In the genomic region with DNA sequence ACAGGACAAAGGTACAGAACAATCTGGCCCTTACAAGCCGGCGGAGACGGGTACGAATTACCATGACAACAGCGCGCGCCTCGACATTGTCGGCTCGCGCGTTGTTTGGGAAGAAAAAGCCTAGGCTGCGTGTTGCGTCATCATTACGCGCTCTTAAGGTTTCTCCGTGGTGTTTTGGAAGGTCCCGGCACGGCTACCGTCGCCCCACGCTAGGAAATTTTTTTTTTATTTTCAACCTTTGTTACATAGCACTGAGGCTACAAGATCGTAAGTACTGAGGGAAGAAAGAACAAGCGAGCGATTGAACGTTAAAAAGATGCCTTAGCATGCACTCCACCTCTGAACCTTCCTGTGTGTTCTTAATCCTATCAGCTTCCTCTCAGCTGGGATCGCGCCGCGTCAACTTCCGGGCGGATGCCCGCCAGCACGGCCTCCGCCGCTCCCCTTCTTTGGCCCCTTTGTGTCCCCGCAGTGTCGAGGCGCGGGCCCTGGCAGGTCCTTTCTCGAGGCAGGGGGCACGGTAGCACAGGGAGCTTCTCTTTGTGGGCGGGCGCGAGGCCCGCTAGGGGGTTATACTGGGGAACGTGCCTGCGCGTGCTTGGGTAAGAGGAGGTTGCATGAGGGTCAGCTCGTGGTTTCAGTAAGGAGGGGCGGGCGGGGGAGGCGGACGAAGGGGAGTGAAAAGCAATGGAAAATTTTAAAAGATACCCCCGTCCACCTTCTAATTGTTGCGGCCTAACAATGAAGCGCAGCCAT, we compare ENCODE assay signal across 8 cellular contexts. TPM values are rescaled to one million over a fixed set of nuclear protein-coding genes. Genes with fewer than 3 reads are reported as not detected.
A peak's percentile ranks its signal among the peaks of the same experiment; 100 is the strongest.
DNase-seq lines count a peak whose midpoint lies in the region; ATAC-seq and TF ChIP-seq lines count a peak whose summit lies in the region.

A gene with protein sequence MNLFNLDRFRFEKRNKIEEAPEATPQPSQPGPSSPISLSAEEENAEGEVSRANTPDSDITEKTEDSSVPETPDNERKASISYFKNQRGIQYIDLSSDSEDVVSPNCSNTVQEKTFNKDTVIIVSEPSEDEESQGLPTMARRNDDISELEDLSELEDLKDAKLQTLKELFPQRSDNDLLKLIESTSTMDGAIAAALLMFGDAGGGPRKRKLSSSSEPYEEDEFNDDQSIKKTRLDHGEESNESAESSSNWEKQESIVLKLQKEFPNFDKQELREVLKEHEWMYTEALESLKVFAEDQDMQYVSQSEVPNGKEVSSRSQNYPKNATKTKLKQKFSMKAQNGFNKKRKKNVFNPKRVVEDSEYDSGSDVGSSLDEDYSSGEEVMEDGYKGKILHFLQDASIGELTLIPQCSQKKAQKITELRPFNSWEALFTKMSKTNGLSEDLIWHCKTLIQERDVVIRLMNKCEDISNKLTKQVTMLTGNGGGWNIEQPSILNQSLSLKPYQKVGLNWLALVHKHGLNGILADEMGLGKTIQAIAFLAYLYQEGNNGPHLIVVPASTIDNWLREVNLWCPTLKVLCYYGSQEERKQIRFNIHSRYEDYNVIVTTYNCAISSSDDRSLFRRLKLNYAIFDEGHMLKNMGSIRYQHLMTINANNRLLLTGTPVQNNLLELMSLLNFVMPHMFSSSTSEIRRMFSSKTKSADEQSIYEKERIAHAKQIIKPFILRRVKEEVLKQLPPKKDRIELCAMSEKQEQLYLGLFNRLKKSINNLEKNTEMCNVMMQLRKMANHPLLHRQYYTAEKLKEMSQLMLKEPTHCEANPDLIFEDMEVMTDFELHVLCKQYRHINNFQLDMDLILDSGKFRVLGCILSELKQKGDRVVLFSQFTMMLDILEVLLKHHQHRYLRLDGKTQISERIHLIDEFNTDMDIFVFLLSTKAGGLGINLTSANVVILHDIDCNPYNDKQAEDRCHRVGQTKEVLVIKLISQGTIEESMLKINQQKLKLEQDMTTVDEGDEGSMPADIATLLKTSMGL (plus strand): TSS at position 397 of the 756 bp plus-strand sequence. CDS start 530 bp downstream, outside the sequence.

- WGBS in liver, result under 1% methylated on average over 57 of the region's 57 CpGs

- peaks cover 0 to 4% (median 2%) of the 10 kb centered on the region in 4 donors for H3K36me3 ChIP-seq in liver (ENCODE audit: control insufficient read depth in 4 of 4, insufficient read depth in 3 of 4, low read depth in 1 of 4, low read length in 3 of 4)

- H3K9me3 ChIP-seq in liver (ENCODE audit: control insufficient read depth in 4 of 4, low read length in 3 of 4), result peaks cover 0 to 1% (median 0%) of the 10 kb centered on the region in 4 donors

- peaks cover 0 to 10% (median 9%) of the 10 kb centered on the region in 4 donors for H3K4me1 ChIP-seq in liver (ENCODE audit: control insufficient read depth in 4 of 4, insufficient read depth in 4 of 4, low read length in 3 of 4)

- ATAC-seq in GM19395 (IDR thresholded peaks at IDR 0.05; ENCODE audit: unreplicated experiment) (peak; percentile 97), HG03565 (IDR thresholded peaks at IDR 0.05; ENCODE audit: unreplicated experiment) (peak; percentile 92)

- intact Hi-C loops in dorsolateral prefrontal cortex (cut with DNase I), result no loop called here

- no peaks in the 10 kb centered on the region for H3K27me3 ChIP-seq in dorsolateral prefrontal cortex
- H3K27me3 ChIP-seq in liver (ENCODE audit: control insufficient read depth in 4 of 4, insufficient read depth in 4 of 4, low read length in 3 of 4), result no peaks in the 10 kb centered on the region

- no peak for TF ChIP-seq CTCF in C4-2B (conservative IDR thresholded peaks at IDR 0.05)
- peak in 20 of 56 donors; percentile 5 to 30 (median 12) for TF ChIP-seq CTCF in dorsolateral prefrontal cortex (IDR thresholded peaks at IDR 0.05 in 54 of 56, conservative IDR thresholded peaks at IDR 0.05 in 2 of 56; ENCODE audit: low read depth in 1 of 56, partially characterized antibody in 56 of 56)
- TF ChIP-seq CTCF in liver (IDR thresholded peaks at IDR 0.05; ENCODE audit: low read depth, low read length, missing input control), result no peak

- DNase-seq in NCI-H774 (lab: John Stamatoyannopoulos, UW) (peak; percentile 82), dorsolateral prefrontal cortex (peak; percentile 66 to 93 (median 86))
- DNase-seq in activated CD4-positive, alpha-beta T cell treated with anti-CD3 and anti-CD28 coated beads, Interleukin-2, amount 50 U/mL, for 4 hours, result peak; percentile 85 to 86
- peak; percentile 89 for DNase-seq in stimulated activated CD4-positive, alpha-beta T cell treated with anti-CD3 and anti-CD28 coated beads, Interleukin-4, amount 100 ng/mL, for 24 hours

- peak within 1 kb of the TSS; percentile 85 for H3K27ac ChIP-seq in C4-2B
- H3K27ac ChIP-seq in dorsolateral prefrontal cortex, result peak within 1 kb of the TSS; percentile 65 to 97 (median 91)
- H3K27ac ChIP-seq in liver (ENCODE audit: low read depth in 1 of 2, low read length in 2 of 2), result peak within 1 kb of the TSS; percentile 75 to 95

- H3K4me3 ChIP-seq in dorsolateral prefrontal cortex (peak within 1 kb of the TSS; percentile 61 to 96 (median 81)), liver (ENCODE audit: low read depth in 1 of 3, low read length in 3 of 3) (peak within 1 kb of the TSS; percentile 66 to 98 (median 73))

- H3K9ac ChIP-seq in liver (ENCODE audit: low read depth in 1 of 2, low read length in 2 of 2), result peak within 1 kb of the TSS; percentile 15 to 94

- TF ChIP-seq RAD21 in liver (IDR thresholded peaks at IDR 0.05), result no peak

TF ChIP-seq in liver, 16 proteins besides CTCF, POLR2A, EP300 and RAD21:
- peak; percentile 62 for TF ChIP-seq SP1 (IDR thresholded peaks at IDR 0.05)
- TF ChIP-seq NR2F2 (IDR thresholded peaks at IDR 0.05), result peak; percentile 90
- TF ChIP-seq, protein P1, sequence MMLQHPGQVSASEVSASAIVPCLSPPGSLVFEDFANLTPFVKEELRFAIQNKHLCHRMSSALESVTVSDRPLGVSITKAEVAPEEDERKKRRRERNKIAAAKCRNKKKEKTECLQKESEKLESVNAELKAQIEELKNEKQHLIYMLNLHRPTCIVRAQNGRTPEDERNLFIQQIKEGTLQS (IDR thresholded peaks at IDR 0.05), result peak; percentile 90
- TF ChIP-seq YY1 (IDR thresholded peaks at IDR 0.05), result peak; percentile 70
- no peak for TF ChIP-seq FOXA1 (IDR thresholded peaks at IDR 0.05)
- peak; percentile 43 to 48 for TF ChIP-seq RXRA (IDR thresholded peaks at IDR 0.05)
- TF ChIP-seq, protein P2, sequence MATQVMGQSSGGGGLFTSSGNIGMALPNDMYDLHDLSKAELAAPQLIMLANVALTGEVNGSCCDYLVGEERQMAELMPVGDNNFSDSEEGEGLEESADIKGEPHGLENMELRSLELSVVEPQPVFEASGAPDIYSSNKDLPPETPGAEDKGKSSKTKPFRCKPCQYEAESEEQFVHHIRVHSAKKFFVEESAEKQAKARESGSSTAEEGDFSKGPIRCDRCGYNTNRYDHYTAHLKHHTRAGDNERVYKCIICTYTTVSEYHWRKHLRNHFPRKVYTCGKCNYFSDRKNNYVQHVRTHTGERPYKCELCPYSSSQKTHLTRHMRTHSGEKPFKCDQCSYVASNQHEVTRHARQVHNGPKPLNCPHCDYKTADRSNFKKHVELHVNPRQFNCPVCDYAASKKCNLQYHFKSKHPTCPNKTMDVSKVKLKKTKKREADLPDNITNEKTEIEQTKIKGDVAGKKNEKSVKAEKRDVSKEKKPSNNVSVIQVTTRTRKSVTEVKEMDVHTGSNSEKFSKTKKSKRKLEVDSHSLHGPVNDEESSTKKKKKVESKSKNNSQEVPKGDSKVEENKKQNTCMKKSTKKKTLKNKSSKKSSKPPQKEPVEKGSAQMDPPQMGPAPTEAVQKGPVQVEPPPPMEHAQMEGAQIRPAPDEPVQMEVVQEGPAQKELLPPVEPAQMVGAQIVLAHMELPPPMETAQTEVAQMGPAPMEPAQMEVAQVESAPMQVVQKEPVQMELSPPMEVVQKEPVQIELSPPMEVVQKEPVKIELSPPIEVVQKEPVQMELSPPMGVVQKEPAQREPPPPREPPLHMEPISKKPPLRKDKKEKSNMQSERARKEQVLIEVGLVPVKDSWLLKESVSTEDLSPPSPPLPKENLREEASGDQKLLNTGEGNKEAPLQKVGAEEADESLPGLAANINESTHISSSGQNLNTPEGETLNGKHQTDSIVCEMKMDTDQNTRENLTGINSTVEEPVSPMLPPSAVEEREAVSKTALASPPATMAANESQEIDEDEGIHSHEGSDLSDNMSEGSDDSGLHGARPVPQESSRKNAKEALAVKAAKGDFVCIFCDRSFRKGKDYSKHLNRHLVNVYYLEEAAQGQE (IDR thresholded peaks at IDR 0.05), result peak; percentile 40
- peak; percentile 54 to 62 for TF ChIP-seq JUND (IDR thresholded peaks at IDR 0.05)
- peak; percentile 44 for TF ChIP-seq TAF1 (conservative IDR thresholded peaks at IDR 0.05)
- TF ChIP-seq HNF4G (IDR thresholded peaks at IDR 0.05), result peak; percentile 10
- TF ChIP-seq, protein P3, sequence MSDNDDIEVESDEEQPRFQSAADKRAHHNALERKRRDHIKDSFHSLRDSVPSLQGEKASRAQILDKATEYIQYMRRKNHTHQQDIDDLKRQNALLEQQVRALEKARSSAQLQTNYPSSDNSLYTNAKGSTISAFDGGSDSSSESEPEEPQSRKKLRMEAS (IDR thresholded peaks at IDR 0.05), result peak; percentile 66
- no peak for TF ChIP-seq FOXA2 (IDR thresholded peaks at IDR 0.05)
- TF ChIP-seq HNF4A (conservative IDR thresholded peaks at IDR 0.05), result peak; percentile 13 to 28
- TF ChIP-seq EGR1 (IDR thresholded peaks at IDR 0.05; ENCODE audit: low read depth in 2 of 2), result peak in 1 of 2 donors; percentile 46
- TF ChIP-seq, protein P4, sequence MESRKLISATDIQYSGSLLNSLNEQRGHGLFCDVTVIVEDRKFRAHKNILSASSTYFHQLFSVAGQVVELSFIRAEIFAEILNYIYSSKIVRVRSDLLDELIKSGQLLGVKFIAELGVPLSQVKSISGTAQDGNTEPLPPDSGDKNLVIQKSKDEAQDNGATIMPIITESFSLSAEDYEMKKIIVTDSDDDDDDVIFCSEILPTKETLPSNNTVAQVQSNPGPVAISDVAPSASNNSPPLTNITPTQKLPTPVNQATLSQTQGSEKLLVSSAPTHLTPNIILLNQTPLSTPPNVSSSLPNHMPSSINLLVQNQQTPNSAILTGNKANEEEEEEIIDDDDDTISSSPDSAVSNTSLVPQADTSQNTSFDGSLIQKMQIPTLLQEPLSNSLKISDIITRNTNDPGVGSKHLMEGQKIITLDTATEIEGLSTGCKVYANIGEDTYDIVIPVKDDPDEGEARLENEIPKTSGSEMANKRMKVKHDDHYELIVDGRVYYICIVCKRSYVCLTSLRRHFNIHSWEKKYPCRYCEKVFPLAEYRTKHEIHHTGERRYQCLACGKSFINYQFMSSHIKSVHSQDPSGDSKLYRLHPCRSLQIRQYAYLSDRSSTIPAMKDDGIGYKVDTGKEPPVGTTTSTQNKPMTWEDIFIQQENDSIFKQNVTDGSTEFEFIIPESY (IDR thresholded peaks at IDR 0.05), result peak; percentile 98
- TF ChIP-seq GABPA (IDR thresholded peaks at IDR 0.05 in 1 of 2, conservative IDR thresholded peaks at IDR 0.05 in 1 of 2), result peak; percentile 79 to 93

RNA-seq across cellular contexts. Expression of the gene that starts here (rescaled TPM):
- total RNA-seq in dorsolateral prefrontal cortex, result 10 to 100 TPM; 21.5 to 41.8 (median 31.9) TPM
- total RNA-seq in liver, result 10 to 100 TPM; 13.1 to 18.8 TPM
- 1 to 10 TPM; 3.6 to 4.4 TPM for polyA plus RNA-seq in liver

Comparison
In these comparisons a context has a peak if more than half of its experiments do, and no peak if none do; other contexts are left out.
1. Peak in every context shown above with its lines: DNase-seq, ATAC-seq, H3K4me3 ChIP-seq and H3K27ac ChIP-seq.